15 cellular contexts compared by ENCODE assay signal in the genomic region with DNA sequence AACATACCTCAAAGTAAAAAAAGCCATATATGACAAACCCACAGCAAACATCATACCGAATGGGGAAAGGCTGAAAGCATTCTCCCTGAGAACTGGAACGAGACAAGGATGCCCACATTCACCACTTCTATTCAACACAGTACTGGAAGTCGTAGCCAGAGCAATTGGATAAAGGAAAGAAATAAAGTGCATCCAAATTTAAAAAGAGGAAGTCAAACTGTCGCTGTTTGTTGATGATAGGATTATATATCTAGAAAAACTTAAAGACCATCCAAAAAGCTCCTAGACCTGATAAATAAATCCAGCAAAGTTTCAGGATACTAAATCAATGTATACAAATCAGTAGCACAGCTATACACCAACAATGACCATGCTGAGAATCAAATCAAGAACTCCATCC.
"Had no signal": no experiment of that assay in that cellular context is flagged by ENCODE, and none has a peak within 500 bp of the region (broad histone marks: within the 10 kb centered on the region; RNA-seq: fewer than 3 reads in every experiment).

No MANE protein-coding gene starts in this region.

- H3K4me3 ChIP-seq: psoas muscle, spleen had no signal

- H3K27ac Mint-ChIP-seq: nephron progenitor cell, type B pancreatic cell had no signal

- H3K27me3 Mint-ChIP-seq: activated naive CD8-positive, alpha-beta T cell treated with anti-CD3 and anti-CD28 coated beads, Interleukin-2, amount 50 U/mL, for 24 hours; type B pancreatic cell had no signal

- ATAC-seq: activated naive CD8-positive, alpha-beta T cell treated with anti-CD3 and anti-CD28 coated beads, Interleukin-2, amount 50 U/mL, for 24 hours; foreskin keratinocyte; left cardiac atrium; psoas muscle; sciatic nerve had no signal

- DNase-seq: activated CD4-positive, alpha-beta T cell treated with anti-CD3 and anti-CD28 coated beads for 48 hours; activated CD8-positive, alpha-beta memory T cell treated with anti-CD3 and anti-CD28 coated beads for 24 hours; activated effector memory CD4-positive, alpha-beta T cell treated with anti-CD3 and anti-CD28 coated beads, Interleukin-2, amount 50 U/mL, for 16 hours; activated naive CD8-positive, alpha-beta T cell treated with anti-CD3 and anti-CD28 coated beads, Interleukin-2, amount 50 U/mL, for 24 hours; foreskin keratinocyte; left cardiac atrium; nephron progenitor cell; psoas muscle; spleen; stimulated activated CD4-positive, alpha-beta T cell treated with anti-CD3 and anti-CD28 coated beads, Interleukin-1b, Interleukin-23, amount 100 ng/mL, for 48 hours; stimulated activated naive CD4-positive, alpha-beta T cell treated with Interleukin-2 at 50 U/mL for 16 hours; T-helper 9 cell had no signal

- H3K9me3 ChIP-seq: psoas muscle, spleen had no signal

- H3K27ac ChIP-seq: foreskin keratinocyte, psoas muscle, spleen had no signal

- H3K27me3 ChIP-seq: foreskin keratinocyte, spleen had no signal

- FAIRE-seq: colon had no signal

- H3K9me3 Mint-ChIP-seq: activated naive CD8-positive, alpha-beta T cell treated with anti-CD3 and anti-CD28 coated beads, Interleukin-2, amount 50 U/mL, for 24 hours; nephron progenitor cell; type B pancreatic cell had no signal

- H3K4me3 Mint-ChIP-seq: activated naive CD8-positive, alpha-beta T cell treated with anti-CD3 and anti-CD28 coated beads, Interleukin-2, amount 50 U/mL, for 24 hours; nephron progenitor cell; type B pancreatic cell had no signal
